Comparison of ENCODE assay signal across 24 cellular contexts in the genomic region with DNA sequence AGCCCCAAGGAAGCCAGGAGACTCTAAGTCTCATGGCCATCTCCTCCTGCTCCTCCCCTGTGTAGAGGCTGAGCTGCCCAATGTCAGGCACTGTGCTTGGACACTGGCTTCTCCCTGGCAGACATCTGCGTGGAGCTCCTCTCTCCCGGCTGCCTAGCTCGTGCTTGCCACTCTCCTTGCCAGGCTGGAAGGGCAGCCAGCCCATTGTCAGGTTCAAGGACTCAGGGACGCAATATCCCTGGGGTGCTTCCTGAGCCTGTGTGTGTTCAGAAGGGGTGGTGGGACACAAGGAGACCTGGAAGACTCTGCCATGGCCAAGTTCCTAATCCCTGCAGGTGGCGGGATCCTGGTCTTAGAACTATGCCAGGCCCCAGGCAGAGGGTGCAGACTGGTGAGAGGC.
DNase-seq lines count a peak whose midpoint lies in the region; ATAC-seq, FAIRE-seq and TF ChIP-seq lines count a peak whose summit lies in the region.
"Had no signal": no experiment of that assay in that cellular context is flagged by ENCODE, and none has a peak within 500 bp of the region (broad histone marks: within the 10 kb centered on the region; RNA-seq: fewer than 3 reads in every experiment).

No MANE protein-coding gene starts in this region.

- H2AFZ ChIP-seq in H1 (ENCODE audit: low read length): no peak overlapping the region
- H2AFZ ChIP-seq: GM23338 had no signal

- FAIRE-seq in H1 (lab: Jason Lieb, UNC): no peak
- FAIRE-seq: A549, D721Med, GM12891, GM18507, H54 had no signal

- no peak overlapping the region for H2BK120ac ChIP-seq in H1 (replicated peaks; ENCODE audit: low read depth, low read length)

- peak overlapping the region; percentile 34; the same call in 1 of the 2 replicates for H2BK20ac ChIP-seq in H1 (ENCODE audit: low read length)

- intact Hi-C loops in cardiac septum (cut with DNase I) (no loop called here), left ventricle myocardium inferior (cut with micrococcal nuclease) (no loop called here), right lobe of liver (cut with DNase I) (no loop called here)

- no peaks in the 10 kb centered on the region; the same call in 1 of the 2 replicates for H3K23me2 ChIP-seq in H1 (ENCODE audit: low read depth, low read length)

- no peaks in the 10 kb centered on the region for H3K79me2 ChIP-seq in H1 (ENCODE audit: control insufficient read depth in 1 of 2, insufficient read depth in 2 of 2, low read length in 2 of 2)

- DNase-seq in cardiac septum (ENCODE audit: low spot score): peak; percentile 69
- DNase-seq in left ventricle myocardium inferior: no peak
- no peak for DNase-seq in H1 (ENCODE audit: low read depth in 1 of 2, low spot score in 2 of 2)
- DNase-seq in right lobe of liver: no peak
- DNase-seq in occipital lobe (lab: John Stamatoyannopoulos, UW): no peak
- DNase-seq: 8988T; ACHN; AML-193; BE2C; CD4-positive, alpha-beta T cell; CD8-positive, alpha-beta memory T cell; DMS 273 treated with DMSO at 0.1 percent for 48 hours; DMS79 treated with DMSO at 0.1 percent for 48 hours; GF-D8; HFFc6 had no signal

- POLR2A ChIA-PET in H1 (lab: Charles Lee; ENCODE audit: partially characterized antibody): no interaction called here

- H4K20me1 ChIP-seq in H1 (replicated peaks in 1 of 2; ENCODE audit: control insufficient read depth in 1 of 2, insufficient read depth in 2 of 2, low read length in 2 of 2): no peaks in the 10 kb centered on the region
- H4K20me1 ChIP-seq: BLaER1 treated with 17β-estradiol and CSF1 and Interleukin-3, amounts not matched to agents 10 nM and 100 nM had no signal

- H4K5ac ChIP-seq in H1 (ENCODE audit: insufficient read length, low read depth, low read length): no peak overlapping the region

- TF ChIP-seq CTCF in left ventricle myocardium inferior (IDR thresholded peaks at IDR 0.05; ENCODE audit: borderline replicate concordance) (no peak), H1 (IDR thresholded peaks at IDR 0.05; ENCODE audit: control extremely low read depth in 1 of 3, insufficient read depth in 1 of 3, low read depth in 1 of 3, low read length in 3 of 3) (no peak), right lobe of liver (IDR thresholded peaks at IDR 0.05) (no peak)

- no peak overlapping the region; the same call in 1 of the 2 replicates for H2BK12ac ChIP-seq in H1 (ENCODE audit: low read depth, low read length)

- no peak overlapping the region for H3K4me3 ChIP-seq in left ventricle myocardium inferior
- no peak overlapping the region for H3K4me3 ChIP-seq in H1 (ENCODE audit: extremely low read depth in 1 of 4, insufficient read depth in 2 of 4, low read depth in 3 of 4, low read length in 4 of 4)
- H3K4me3 ChIP-seq in right lobe of liver: no peak overlapping the region
- H3K4me3 ChIP-seq: A549; BLaER1 treated with 17β-estradiol and CSF1 and Interleukin-3, amounts not matched to agents 10 nM and 100 nM; GM23338; HAP-1 had no signal

- no peaks in the 10 kb centered on the region for H3K79me1 ChIP-seq in H1 (ENCODE audit: low read depth, low read length)

- peaks cover 6% of the 10 kb centered on the region for H3K27me3 ChIP-seq in left ventricle myocardium inferior (ENCODE audit: low read depth)
- H3K27me3 ChIP-seq in H1 (replicated peaks in 1 of 4; ENCODE audit: control insufficient read depth in 3 of 4, extremely low read depth in 1 of 4, insufficient read depth in 3 of 4, low read length in 3 of 4): peaks cover 0 to 4% (median 0%) of the 10 kb centered on the region in 4 experiments; a peak in 1 of 7 replicates
- no peaks in the 10 kb centered on the region for H3K27me3 ChIP-seq in right lobe of liver
- H3K27me3 ChIP-seq: BE2C; BLaER1 treated with 17β-estradiol and CSF1 and Interleukin-3, amounts not matched to agents 10 nM and 100 nM had no signal

- no peak overlapping the region for H3K9ac ChIP-seq in H1 (replicated peaks in 1 of 4; ENCODE audit: extremely low read depth in 1 of 4, low read depth in 3 of 4, low read length in 3 of 4)
- H3K9ac ChIP-seq: BLaER1 treated with 17β-estradiol and CSF1 and Interleukin-3, amounts not matched to agents 10 nM and 100 nM had no signal

- H4K8ac ChIP-seq in H1 (ENCODE audit: extremely low read depth, insufficient read depth, low read length): no peak overlapping the region; the same call in 1 of the 2 replicates

- H3K23ac ChIP-seq in H1 (ENCODE audit: insufficient read length): no peak overlapping the region

- no peak for TF ChIP-seq RAD21 in H1 (IDR thresholded peaks at IDR 0.05 in 1 of 2, conservative IDR thresholded peaks at IDR 0.05 in 1 of 2; ENCODE audit: low read depth in 2 of 2, low read length in 2 of 2)

- no peaks in the 10 kb centered on the region for H3K36me3 ChIP-seq in left ventricle myocardium inferior
- no peaks in the 10 kb centered on the region for H3K36me3 ChIP-seq in H1 (ENCODE audit: control insufficient read depth in 2 of 4, insufficient read depth in 4 of 4, low read length in 3 of 4)
- no peaks in the 10 kb centered on the region for H3K36me3 ChIP-seq in right lobe of liver
- H3K36me3 ChIP-seq: BE2C; BLaER1 treated with 17β-estradiol and CSF1 and Interleukin-3, amounts not matched to agents 10 nM and 100 nM; HAP-1 had no signal

- H3K4me1 ChIP-seq in left ventricle myocardium inferior (peaks cover 13% of the 10 kb centered on the region), H1 (replicated peaks in 1 of 4; ENCODE audit: control insufficient read depth in 3 of 4, insufficient read depth in 4 of 4, low read length in 3 of 4) (peaks cover 4 to 10% (median 8%) of the 10 kb centered on the region in 4 experiments; a peak in 4 of 7 replicates), right lobe of liver (no peaks in the 10 kb centered on the region)
- H3K4me1 ChIP-seq: A549, BE2C, HAP-1 had no signal

- no peak overlapping the region for H3K18ac ChIP-seq in H1 (ENCODE audit: extremely low read depth, low read length)

- no peak overlapping the region for H3K27ac ChIP-seq in left ventricle myocardium inferior (replicated peaks)
- H3K27ac ChIP-seq in H1 (ENCODE audit: low read depth, low read length): no peak overlapping the region
- H3K27ac ChIP-seq in right lobe of liver: no peak overlapping the region
- H3K27ac ChIP-seq: A549; BLaER1 treated with 17β-estradiol and CSF1 and Interleukin-3, amounts not matched to agents 10 nM and 100 nM had no signal

- H3K9me3 ChIP-seq in left ventricle myocardium inferior (replicated peaks) (no peaks in the 10 kb centered on the region), H1 (ENCODE audit: insufficient read depth in 2 of 2, low read depth in 1 of 2, low read length in 1 of 2) (no peaks in the 10 kb centered on the region), right lobe of liver (no peaks in the 10 kb centered on the region)
- H3K9me3 ChIP-seq: A549, BE2C, HAP-1 had no signal

- WGBS in H1 (ENCODE audit: extremely low coverage in 1 of 2, insufficient coverage in 1 of 2, insufficient read length in 1 of 2, insufficient replicate concordance in 2 of 2, low coverage in 1 of 2, low lambda C conversion rate in 2 of 2, missing lambda C conversion rate in 1 of 2), 2 experiments: 100% methylated on average over 5 of the region's 5 CpGs; no CpG with 5 or more reads in 1 of the 2 experiments
- WGBS in right lobe of liver (ENCODE audit: insufficient coverage, low coverage, low lambda C conversion rate, missing lambda C conversion rate): 78% methylated on average over 4 of the region's 5 CpGs

- H3K4me2 ChIP-seq in H1 (ENCODE audit: insufficient read depth in 1 of 2, low read depth in 2 of 2, low read length in 2 of 2): no peak overlapping the region
- H3K4me2 ChIP-seq: A549; BLaER1 treated with 17β-estradiol and CSF1 and Interleukin-3, amounts not matched to agents 10 nM and 100 nM; GM23338 had no signal

- peak overlapping the region; percentile 35 for H4K91ac ChIP-seq in H1 (replicated peaks; ENCODE audit: insufficient read length, low read length)

- H3K14ac ChIP-seq in H1 (ENCODE audit: insufficient read length): no peak overlapping the region

- H2BK5ac ChIP-seq in H1 (ENCODE audit: low read depth, low read length): no peak overlapping the region

- no peak for TF ChIP-seq EP300 in H1 (IDR thresholded peaks at IDR 0.05; ENCODE audit: borderline replicate concordance in 1 of 2, low read depth in 2 of 2, low read length in 2 of 2)

- no peak overlapping the region for H2AK5ac ChIP-seq in H1 (ENCODE audit: low read depth, low read length)

- H3K4ac ChIP-seq in H1 (replicated peaks; ENCODE audit: insufficient read length, low read depth, low read length): no peak overlapping the region

- CTCF ChIA-PET in H1 (lab: Charles Lee; ENCODE audit: partially characterized antibody): interaction anchor here (0.8 to 6.0 kb wide), 7 partner anchors 9 to 117 kb away, joined by 3 to 45 read pairs (median 3); a partner anchor contains a TSS

- no peak for ATAC-seq in SK-N-SH treated with all-trans-retinoic acid at 6 μM for 48 hours
- ATAC-seq in right lobe of liver: no peak
- ATAC-seq: A549, GM23338 had no signal

- TF ChIP-seq POLR2A in H1 (IDR thresholded peaks at IDR 0.05; ENCODE audit: control extremely low read depth in 1 of 2, low read depth in 2 of 2, low read length in 2 of 2) (no peak), right lobe of liver (IDR thresholded peaks at IDR 0.05) (no peak)

- H3K56ac ChIP-seq in H1 (replicated peaks; ENCODE audit: insufficient read length, low read depth, low read length): no peak overlapping the region

- no peak overlapping the region for H2BK15ac ChIP-seq in H1 (ENCODE audit: low read length)

TF ChIP-seq in H1, 55 proteins besides CTCF, POLR2A, EP300 and RAD21:
- TF ChIP-seq, protein P1, sequence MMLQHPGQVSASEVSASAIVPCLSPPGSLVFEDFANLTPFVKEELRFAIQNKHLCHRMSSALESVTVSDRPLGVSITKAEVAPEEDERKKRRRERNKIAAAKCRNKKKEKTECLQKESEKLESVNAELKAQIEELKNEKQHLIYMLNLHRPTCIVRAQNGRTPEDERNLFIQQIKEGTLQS (IDR thresholded peaks at IDR 0.05; ENCODE audit: insufficient read depth, low read depth, low read length): no peak
- TF ChIP-seq NANOG (IDR thresholded peaks at IDR 0.05; ENCODE audit: insufficient read depth, low read depth, low read length, poor library complexity, severe bottlenecking) (no peak), CBX8 (IDR thresholded peaks at IDR 0.05; ENCODE audit: borderline replicate concordance, low read depth, low read length) (no peak), HDAC2 (IDR thresholded peaks at IDR 0.05; ENCODE audit: borderline replicate concordance in 1 of 2, low read depth in 2 of 2, low read length in 2 of 2) (no peak), PHF8 (conservative IDR thresholded peaks at IDR 0.05; ENCODE audit: low read depth, low read length) (no peak), KDM5A (IDR thresholded peaks at IDR 0.05; ENCODE audit: low read length) (no peak), SP2 (IDR thresholded peaks at IDR 0.05; ENCODE audit: low read length) (no peak), MAFK (IDR thresholded peaks at IDR 0.05; ENCODE audit: low read depth, low read length) (no peak)
- TF ChIP-seq, protein P2, sequence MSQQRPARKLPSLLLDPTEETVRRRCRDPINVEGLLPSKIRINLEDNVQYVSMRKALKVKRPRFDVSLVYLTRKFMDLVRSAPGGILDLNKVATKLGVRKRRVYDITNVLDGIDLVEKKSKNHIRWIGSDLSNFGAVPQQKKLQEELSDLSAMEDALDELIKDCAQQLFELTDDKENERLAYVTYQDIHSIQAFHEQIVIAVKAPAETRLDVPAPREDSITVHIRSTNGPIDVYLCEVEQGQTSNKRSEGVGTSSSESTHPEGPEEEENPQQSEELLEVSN (IDR thresholded peaks at IDR 0.05): no peak
